Comparison of ENCODE assay signal across 8 cellular contexts in the genomic region with DNA sequence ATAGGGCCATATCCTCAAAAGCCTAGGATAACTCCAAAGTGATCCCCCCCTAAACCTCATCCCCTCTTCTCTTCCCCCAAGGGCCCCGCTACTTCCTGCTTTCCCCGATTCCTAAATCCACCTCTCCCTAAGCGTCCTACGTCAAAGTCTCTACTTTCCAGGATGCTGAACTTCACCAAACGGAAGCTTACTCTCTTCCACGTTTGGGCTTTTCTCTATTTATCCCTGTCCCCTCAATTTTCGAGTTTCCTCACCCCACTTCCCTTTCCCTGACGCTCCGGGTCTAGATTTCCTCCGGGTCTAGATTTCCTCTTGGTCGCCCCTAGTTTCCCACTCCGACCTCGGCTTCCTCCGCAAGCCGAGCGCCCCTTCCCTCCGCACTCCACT. TPM values are rescaled to one million over a fixed set of nuclear protein-coding genes. Genes with fewer than 3 reads are reported as not detected.
DNase-seq lines count a peak whose midpoint lies in the region; ATAC-seq, FAIRE-seq and TF ChIP-seq lines count a peak whose summit lies in the region.

No MANE protein-coding gene starts in this region.

- H3K4me1 Mint-ChIP-seq in activated CD4-positive, alpha-beta T cell treated with anti-CD3 and anti-CD28 coated beads for 36 hours, result peaks cover 61% of the 10 kb centered on the region
- peaks cover 30 to 59% (median 53%) of the 10 kb centered on the region in 4 donors for H3K4me1 Mint-ChIP-seq in naive thymus-derived CD8-positive, alpha-beta T cell

- POLR2A ChIA-PET in activated CD4-positive, alpha-beta T cell treated with anti-CD3 and anti-CD28 coated beads for 36 hours (lab: Charles Lee), result interaction anchor here (1.3 kb wide), 1 partner anchor 39 kb away, joined by 21 read pairs; a partner anchor contains a TSS
- POLR2A ChIA-PET in endothelial cell of umbilical vein (lab: Charles Lee), result no interaction called here
- POLR2A ChIA-PET in naive thymus-derived CD8-positive, alpha-beta T cell (lab: Charles Lee), result interaction anchor here (0.9 to 1.2 kb wide), 2 partner anchors 38 to 115 kb away, joined by 4 to 5 read pairs; a partner anchor contains a TSS

- H3K9me1 ChIP-seq in endothelial cell of umbilical vein (replicated peaks; ENCODE audit: control insufficient read depth, extremely low read depth, insufficient read depth, low read length), result no peaks in the 10 kb centered on the region

- H3K27ac ChIP-seq in RWPE2 (ENCODE audit: poor library complexity, severe bottlenecking) (peak overlapping the region; percentile 75), endothelial cell of umbilical vein (ENCODE audit: insufficient read depth, low read depth, low read length) (peak overlapping the region; percentile 91)

- H3K4me1 ChIP-seq in RWPE2 (ENCODE audit: insufficient read depth, poor library complexity, severe bottlenecking), result peaks cover 9% of the 10 kb centered on the region
- peaks cover 22% of the 10 kb centered on the region for H3K4me1 ChIP-seq in endothelial cell of umbilical vein (ENCODE audit: control insufficient read depth, extremely low read depth, insufficient read depth, low read length)

- H2AFZ ChIP-seq in endothelial cell of umbilical vein (ENCODE audit: low read depth, low read length), result peak overlapping the region; percentile 82

- no peak for DNase-seq in activated CD4-positive, alpha-beta T cell treated with anti-CD3 and anti-CD28 coated beads for 36 hours
- no peak for DNase-seq in activated CD4-positive, alpha-beta T cell treated with anti-CD3 and anti-CD28 coated beads for 48 hours
- DNase-seq in RWPE2 (ENCODE audit: low spot score) (no peak), endothelial cell of umbilical vein (ENCODE audit: low read depth, low spot score) (peak; percentile 33), OCI-M2 (lab: John Stamatoyannopoulos, UW; ENCODE audit: unreplicated experiment) (no peak)
- no peak for DNase-seq in naive thymus-derived CD8-positive, alpha-beta T cell

- no peaks in the 10 kb centered on the region for H3K27me3 ChIP-seq in RWPE2 (ENCODE audit: insufficient read depth, poor library complexity, severe bottlenecking)
- no peaks in the 10 kb centered on the region for H3K27me3 ChIP-seq in endothelial cell of umbilical vein (ENCODE audit: control insufficient read depth in 2 of 2, insufficient read depth in 2 of 2, low read length in 2 of 2)

- peak overlapping the region; percentile 98 for H3K27ac Mint-ChIP-seq in activated CD4-positive, alpha-beta T cell treated with anti-CD3 and anti-CD28 coated beads for 36 hours
- H3K27ac Mint-ChIP-seq in naive thymus-derived CD8-positive, alpha-beta T cell, result peak overlapping the region; percentile 91 to 100 (median 98)

- H3K4me3 ChIP-seq in RWPE2 (ENCODE audit: severe bottlenecking) (peak overlapping the region; percentile 83), endothelial cell of umbilical vein (replicated peaks in 1 of 3; ENCODE audit: insufficient read depth in 1 of 3, low read depth in 1 of 3, low read length in 3 of 3) (peak overlapping the region; percentile 51 to 89 (median 69))

- no peak for TF ChIP-seq CTCF in RWPE2 (IDR thresholded peaks at IDR 0.05; ENCODE audit: poor library complexity, severe bottlenecking)
- no peak for TF ChIP-seq CTCF in endothelial cell of umbilical vein (IDR thresholded peaks at IDR 0.05; ENCODE audit: extremely low read depth in 1 of 2, insufficient read depth in 1 of 2, low read depth in 1 of 2, low read length in 2 of 2)

- intact Hi-C loops in activated CD4-positive, alpha-beta T cell treated with anti-CD3 and anti-CD28 coated beads for 36 hours (cut with DNase I, micrococcal nuclease), result loop anchor here (2.0 to 10.0 kb wide), 6 partner anchors 14 to 637 kb away; a partner anchor contains a TSS
- intact Hi-C loops in endothelial cell of umbilical vein (cut with micrococcal nuclease), result loop anchor here (1.0 kb wide), 1 partner anchor 42 kb away; no protein-coding TSS in a partner anchor

- ATAC-seq in activated CD4-positive, alpha-beta T cell treated with anti-CD3 and anti-CD28 coated beads for 36 hours, result no peak
- peak; percentile 9; the same call in 2 of the 3 replicates for ATAC-seq in RWPE2 (ENCODE audit: low read depth)
- no peak for ATAC-seq in naive thymus-derived CD8-positive, alpha-beta T cell
- no peak for ATAC-seq in HG03442 (IDR thresholded peaks at IDR 0.05; ENCODE audit: unreplicated experiment)
- ATAC-seq in HG02571 (IDR thresholded peaks at IDR 0.05; ENCODE audit: unreplicated experiment), result no peak

- no peaks in the 10 kb centered on the region for H3K9me3 Mint-ChIP-seq in activated CD4-positive, alpha-beta T cell treated with anti-CD3 and anti-CD28 coated beads for 36 hours (ENCODE audit: low read depth)
- H3K9me3 Mint-ChIP-seq in naive thymus-derived CD8-positive, alpha-beta T cell, result no peaks in the 10 kb centered on the region

- dilution Hi-C loops in endothelial cell of umbilical vein (cut with MboI; ENCODE audit: extremely low pct_ligation_motif_present, low sequenced_read_pairs), result no loop called here

- peaks cover 30% of the 10 kb centered on the region for H3K79me2 ChIP-seq in endothelial cell of umbilical vein (ENCODE audit: control insufficient read depth, insufficient read depth, low read length)

- TF ChIP-seq POLR2A in endothelial cell of umbilical vein (IDR thresholded peaks at IDR 0.05; ENCODE audit: low read depth, low read length), result no peak

- H3K9ac ChIP-seq in endothelial cell of umbilical vein (replicated peaks; ENCODE audit: extremely low read depth, insufficient read depth, low read length), result peak overlapping the region; percentile 98

- H3K9me3 ChIP-seq in RWPE2 (ENCODE audit: severe bottlenecking) (no peaks in the 10 kb centered on the region), endothelial cell of umbilical vein (replicated peaks; ENCODE audit: control insufficient read depth, insufficient read depth, low read length) (no peaks in the 10 kb centered on the region)

- peaks cover 35% of the 10 kb centered on the region for H3K36me3 Mint-ChIP-seq in activated CD4-positive, alpha-beta T cell treated with anti-CD3 and anti-CD28 coated beads for 36 hours (ENCODE audit: low read depth)
- peaks cover 0 to 11% (median 5%) of the 10 kb centered on the region in 3 donors for H3K36me3 Mint-ChIP-seq in naive thymus-derived CD8-positive, alpha-beta T cell

- peak overlapping the region; percentile 99 for H3K4me2 ChIP-seq in endothelial cell of umbilical vein (ENCODE audit: insufficient read depth, low read length)

- H3K36me3 ChIP-seq in RWPE2 (ENCODE audit: low read depth) (peaks cover 6% of the 10 kb centered on the region; the same call in 1 of the 2 replicates), endothelial cell of umbilical vein (ENCODE audit: control insufficient read depth in 2 of 2, extremely low read depth in 1 of 2, insufficient read depth in 2 of 2, low read length in 2 of 2) (no peaks in the 10 kb centered on the region)

- H3K27me3 Mint-ChIP-seq in activated CD4-positive, alpha-beta T cell treated with anti-CD3 and anti-CD28 coated beads for 36 hours, result no peaks in the 10 kb centered on the region
- no peaks in the 10 kb centered on the region for H3K27me3 Mint-ChIP-seq in naive thymus-derived CD8-positive, alpha-beta T cell

- CTCF ChIA-PET in activated CD4-positive, alpha-beta T cell treated with anti-CD3 and anti-CD28 coated beads for 36 hours (lab: Charles Lee), result interaction anchor here (0.6 to 1.7 kb wide), 4 partner anchors 18 to 125 kb away, joined by 3 to 4 read pairs (median 3); a partner anchor contains a TSS
- CTCF ChIA-PET in endothelial cell of umbilical vein (lab: Charles Lee), result interaction anchor here (1.0 to 1.1 kb wide), 2 partner anchors 14 to 105 kb away, joined by 4 to 5 read pairs; no protein-coding TSS in a partner anchor

- BruUV-seq in endothelial cell of umbilical vein (replicated peaks; lab: Mats Ljungman, UMichigan), result no TSS peak

- H4K20me1 ChIP-seq in endothelial cell of umbilical vein (replicated peaks; ENCODE audit: control insufficient read depth, extremely low read depth, insufficient read depth, low read length), result no peaks in the 10 kb centered on the region

- no peak for FAIRE-seq in endothelial cell of umbilical vein (lab: Jason Lieb, UNC)

- peak overlapping the region; percentile 92 for H3K4me3 Mint-ChIP-seq in activated CD4-positive, alpha-beta T cell treated with anti-CD3 and anti-CD28 coated beads for 36 hours
- H3K4me3 Mint-ChIP-seq in naive thymus-derived CD8-positive, alpha-beta T cell, result peak overlapping the region; percentile 85 to 97 (median 96)

RNA-seq across cellular contexts. Expression of a gene that starts 0.5 kb away (rescaled TPM):
- total RNA-seq in activated CD4-positive, alpha-beta T cell treated with anti-CD3 and anti-CD28 coated beads for 36 hours, result 10 to 100 TPM; 11.5 to 12.9 TPM
- total RNA-seq in endothelial cell of umbilical vein, result 13.7 and 15.0 TPM in 2 replicates
- 6.5 and 7.4 TPM in 2 replicates for polyA plus RNA-seq in endothelial cell of umbilical vein
- polyA plus RNA-seq in endothelial cell of umbilical vein (2011; cell fraction: cytosol; rRNA removed), result 12.2 and 12.9 TPM in 2 replicates
- 6.9 and 8.5 TPM in 2 replicates for polyA plus RNA-seq in endothelial cell of umbilical vein (2011; cell fraction: nucleus; rRNA removed)
- 17.3 and 19.0 TPM in 2 replicates for polyA plus RNA-seq in endothelial cell of umbilical vein (2012)
- 4.2 and 4.9 TPM in 2 replicates for polyA minus RNA-seq in endothelial cell of umbilical vein
- 1.6 TPM for polyA minus RNA-seq in endothelial cell of umbilical vein (2011; cell fraction: cytosol; rRNA and poly(A)+ RNA removed)
- polyA minus RNA-seq in endothelial cell of umbilical vein (2011; cell fraction: nucleus; rRNA and poly(A)+ RNA removed), result 1.1 and 1.8 TPM in 2 replicates
- total RNA-seq in naive thymus-derived CD8-positive, alpha-beta T cell, result 10 to 100 TPM; 26.9 to 29.4 TPM
- polyA plus RNA-seq in naive thymus-derived CD8-positive, alpha-beta T cell, result 10 to 100 TPM; 23.4 to 26.2 (median 25.3) TPM

RNA-seq across cellular contexts. Expression of a gene that starts 12.6 kb away (rescaled TPM):
- total RNA-seq in activated CD4-positive, alpha-beta T cell treated with anti-CD3 and anti-CD28 coated beads for 36 hours, result not detected
- total RNA-seq in endothelial cell of umbilical vein, result not detected in 2 replicates
- polyA plus RNA-seq in endothelial cell of umbilical vein, result not detected in 2 replicates
- polyA plus RNA-seq in endothelial cell of umbilical vein (2011; cell fraction: cytosol; rRNA removed), result not detected in 2 replicates
- not detected in 2 replicates for polyA plus RNA-seq in endothelial cell of umbilical vein (2011; cell fraction: nucleus; rRNA removed)
- polyA plus RNA-seq in endothelial cell of umbilical vein (2012), result not detected in 2 replicates
- not detected in 2 replicates for polyA minus RNA-seq in endothelial cell of umbilical vein
- polyA minus RNA-seq in endothelial cell of umbilical vein (2011; cell fraction: cytosol; rRNA and poly(A)+ RNA removed), result not detected
- not detected in 2 replicates for polyA minus RNA-seq in endothelial cell of umbilical vein (2011; cell fraction: nucleus; rRNA and poly(A)+ RNA removed)
- not detected for total RNA-seq in naive thymus-derived CD8-positive, alpha-beta T cell
- not detected for polyA plus RNA-seq in naive thymus-derived CD8-positive, alpha-beta T cell

RNA-seq across cellular contexts. Expression of a gene that starts 38.7 kb away (rescaled TPM):
- total RNA-seq in activated CD4-positive, alpha-beta T cell treated with anti-CD3 and anti-CD28 coated beads for 36 hours, result 1 to 10 TPM; 1.7 to 8.5 TPM
- 8.5 TPM in 1 of 2 replicates, not detected in the other for total RNA-seq in endothelial cell of umbilical vein
- polyA plus RNA-seq in endothelial cell of umbilical vein, result 60.5 TPM in 1 of 2 replicates, not detected in the other
- polyA plus RNA-seq in endothelial cell of umbilical vein (2011; cell fraction: cytosol; rRNA removed), result not detected in 2 replicates
- polyA plus RNA-seq in endothelial cell of umbilical vein (2011; cell fraction: nucleus; rRNA removed), result not detected in 2 replicates
- not detected in 2 replicates for polyA plus RNA-seq in endothelial cell of umbilical vein (2012)
- 832 and 1,020 TPM in 2 replicates for polyA minus RNA-seq in endothelial cell of umbilical vein
- polyA minus RNA-seq in endothelial cell of umbilical vein (2011; cell fraction: cytosol; rRNA and poly(A)+ RNA removed), result 89.0 TPM
- 667 and 688 TPM in 2 replicates for polyA minus RNA-seq in endothelial cell of umbilical vein (2011; cell fraction: nucleus; rRNA and poly(A)+ RNA removed)
- 1 to 10 TPM; 3.5 to 3.7 TPM for total RNA-seq in naive thymus-derived CD8-positive, alpha-beta T cell
- 1 to 10 TPM in 1 of 3 donors, not detected in 2; 8.5 TPM for polyA plus RNA-seq in naive thymus-derived CD8-positive, alpha-beta T cell
